ENCODE assay signal across 8 cellular contexts in genomic region chr3:120417272-120417911, GRCh38. TPM values are rescaled to one million over a fixed set of nuclear protein-coding genes. Genes with fewer than 3 reads are reported as not detected.
A peak's percentile ranks its signal among the peaks of the same experiment; 100 is the strongest.
DNase-seq lines count a peak whose midpoint lies in the region; ATAC-seq and TF ChIP-seq lines count a peak whose summit lies in the region.

No MANE protein-coding gene starts in this region.

- peak overlapping the region; percentile 32 for H3K4me3 ChIP-seq in AG04450 (ENCODE audit: low read depth, low read length)

- POLR2A ChIA-PET in AG04450 (lab: Yijun Ruan, JAX): interaction anchor here (0.9 to 1.8 kb wide), 10 partner anchors 9 to 322 kb away, joined by 3 to 15 read pairs (median 6); partner anchors contain the start of genes FSTL1 and LRRC58
- POLR2A ChIA-PET in WTC11 (lab: Charles Lee): interaction anchor here (1.0 to 4.0 kb wide), 8 partner anchors 15 to 324 kb away, joined by 3 to 16 read pairs (median 5); partner anchors contain the start of genes FSTL1, GSK3B and LRRC58

- CTCF ChIA-PET in AG04450 (lab: Charles Lee): interaction anchor here (0.5 to 12.6 kb wide), 64 partner anchors 9 to 1064 kb away, joined by 3 to 209 read pairs (median 4); partner anchors contain the start of gene LRRC58
- CTCF ChIA-PET in WTC11 (lab: Charles Lee): interaction anchor here (0.5 to 8.1 kb wide), 56 partner anchors 8 to 526 kb away, joined by 3 to 161 read pairs (median 5); partner anchors contain the start of genes FSTL1, GPR156, LRRC58 and NDUFB4

- H3K27me3 ChIP-seq in AG04450 (ENCODE audit: control insufficient read depth, insufficient read depth, low read length): no peaks in the 10 kb centered on the region

- DNase-seq in AG04450 (ENCODE audit: low read depth, low spot score): peak; percentile 97
- peak; percentile 96 for DNase-seq in NCI-H2196 (lab: John Stamatoyannopoulos, UW; ENCODE audit: unreplicated experiment)
- DNase-seq in WTC11 (ENCODE audit: low spot score): peak; percentile 94
- peak; percentile 62 to 73 for DNase-seq in central memory CD8-positive, alpha-beta T cell (ENCODE audit: low spot score in 2 of 2)
- peak; percentile 97 for DNase-seq in islet precursor cell
- DNase-seq in stimulated activated CD4-positive, alpha-beta T cell treated with anti-CD3 and anti-CD28 coated beads, Interleukin-12 subunit alpha, Interleukin-12 subunit beta, amount 100 ng/mL, for 48 hours (ENCODE audit: low read depth in 2 of 3, low spot score in 1 of 3): peak; percentile 75 to 93 (median 79)

- H3K9me3 ChIP-seq in AG04450 (ENCODE audit: control insufficient read depth, insufficient read depth, low read length): no peaks in the 10 kb centered on the region

- TF ChIP-seq CTCF in AG04450 (IDR thresholded peaks at IDR 0.05; ENCODE audit: low read depth, low read length) (peak; percentile 76), WTC11 (IDR thresholded peaks at IDR 0.05) (peak; percentile 77)

- ATAC-seq in GM18868 (IDR thresholded peaks at IDR 0.05; ENCODE audit: unreplicated experiment) (peak; percentile 99), HG03139 (IDR thresholded peaks at IDR 0.05; ENCODE audit: unreplicated experiment) (peak; percentile 99), WTC11 (peak; percentile 90)
- ATAC-seq in central memory CD8-positive, alpha-beta T cell (replicated peaks; ENCODE audit: extremely low read depth, poor library complexity, severe bottlenecking): peak; percentile 92

- H3K27me3 Mint-ChIP-seq in WTC11 (ENCODE audit: low read depth): no peaks in the 10 kb centered on the region
- peaks cover 24% of the 10 kb centered on the region for H3K27me3 Mint-ChIP-seq in central memory CD8-positive, alpha-beta T cell

- peak overlapping the region; percentile 62 for H3K27ac ChIP-seq in AG04450 (ENCODE audit: low read depth, low read length)

- H3K4me3 Mint-ChIP-seq in WTC11: peak overlapping the region; percentile 46
- H3K4me3 Mint-ChIP-seq in central memory CD8-positive, alpha-beta T cell: peak overlapping the region; percentile 79

- H3K9me3 Mint-ChIP-seq in WTC11: 0 out of 2 replicates have a peak, but pooled peaks cover 4% of the 10 kb centered on the region
- H3K9me3 Mint-ChIP-seq in central memory CD8-positive, alpha-beta T cell: no peaks in the 10 kb centered on the region

- H3K36me3 Mint-ChIP-seq in WTC11: peaks cover 30% of the 10 kb centered on the region
- no peaks in the 10 kb centered on the region for H3K36me3 Mint-ChIP-seq in central memory CD8-positive, alpha-beta T cell (ENCODE audit: insufficient read depth)

- peaks cover 46% of the 10 kb centered on the region for H3K4me1 Mint-ChIP-seq in WTC11
- H3K4me1 Mint-ChIP-seq in central memory CD8-positive, alpha-beta T cell: peaks cover 24% of the 10 kb centered on the region

- H3K27ac Mint-ChIP-seq in WTC11: peak overlapping the region; percentile 87
- H3K27ac Mint-ChIP-seq in central memory CD8-positive, alpha-beta T cell (ENCODE audit: low read depth): no peak overlapping the region

TF ChIP-seq in WTC11, 78 proteins besides CTCF, POLR2A, EP300 and RAD21:
- TF ChIP-seq NFYB (CRISPR knock-in tag; conservative IDR thresholded peaks at IDR 0.05; ENCODE audit: low read depth): 0 out of 2 replicates have a peak, but pooled peaks have one; percentile 36
- no peak for TF ChIP-seq GTF2I (CRISPR knock-in tag; conservative IDR thresholded peaks at IDR 0.05)
- no peak for TF ChIP-seq AR (CRISPR knock-in tag; IDR thresholded peaks at IDR 0.05)
- TF ChIP-seq AFF4 (CRISPR knock-in tag; IDR thresholded peaks at IDR 0.05; ENCODE audit: borderline replicate concordance): no peak
- TF ChIP-seq, protein P1, sequence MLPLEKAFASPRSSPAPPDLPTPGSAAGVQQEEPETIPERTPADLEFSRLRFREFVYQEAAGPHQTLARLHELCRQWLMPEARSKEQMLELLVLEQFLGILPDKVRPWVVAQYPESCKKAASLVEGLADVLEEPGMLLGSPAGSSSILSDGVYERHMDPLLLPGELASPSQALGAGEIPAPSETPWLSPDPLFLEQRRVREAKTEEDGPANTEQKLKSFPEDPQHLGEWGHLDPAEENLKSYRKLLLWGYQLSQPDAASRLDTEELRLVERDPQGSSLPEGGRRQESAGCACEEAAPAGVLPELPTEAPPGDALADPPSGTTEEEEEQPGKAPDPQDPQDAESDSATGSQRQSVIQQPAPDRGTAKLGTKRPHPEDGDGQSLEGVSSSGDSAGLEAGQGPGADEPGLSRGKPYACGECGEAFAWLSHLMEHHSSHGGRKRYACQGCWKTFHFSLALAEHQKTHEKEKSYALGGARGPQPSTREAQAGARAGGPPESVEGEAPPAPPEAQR (CRISPR knock-in tag; IDR thresholded peaks at IDR 0.05): no peak
- TF ChIP-seq FOXK1 (CRISPR knock-in tag; IDR thresholded peaks at IDR 0.05): peak; percentile 62
- no peak for TF ChIP-seq USF2 (CRISPR knock-in tag; IDR thresholded peaks at IDR 0.05)
TF ChIP-seq in WTC11: peak in this region for 2.

RNA-seq across cellular contexts. Expression of gene FSTL1, which starts 33.4 kb away (rescaled TPM):
- polyA plus RNA-seq in AG04450 (2011; rRNA removed): 1,126 and 1,300 TPM in 2 replicates
- 1,078 and 1,284 TPM in 2 replicates for polyA minus RNA-seq in AG04450 (2011; rRNA and poly(A)+ RNA removed)
- 271 to 286 TPM (median 272 TPM) in 3 replicates for total RNA-seq in WTC11 (2021)

Comparison
In these comparisons a context has a peak if more than half of its experiments do, and no peak if none do; other contexts are left out.
1. Peak in every context shown above with its lines: DNase-seq, ATAC-seq, H3K4me3 ChIP-seq and H3K27ac ChIP-seq.